Comparison of ENCODE assay signal across 27 cellular contexts in the genomic region with DNA sequence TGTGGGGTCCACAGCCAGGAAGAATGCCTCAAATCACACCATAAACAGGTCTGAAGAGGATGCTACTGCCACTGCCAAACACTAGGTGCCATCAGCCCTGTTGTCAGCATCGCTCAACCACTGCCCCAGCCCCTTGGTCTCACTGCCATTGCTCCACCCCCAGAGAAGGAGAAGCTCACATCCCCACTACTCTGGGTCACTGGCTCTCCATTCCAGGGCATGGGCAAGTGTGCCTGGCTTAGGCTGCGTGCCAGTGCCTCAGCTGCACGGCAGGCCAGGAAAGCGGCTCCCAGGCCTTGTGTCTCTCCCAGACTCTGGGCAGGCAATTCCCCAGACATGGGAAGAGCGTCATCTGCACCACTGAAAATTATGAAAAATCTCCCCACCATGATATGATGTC. TPM values are rescaled to one million over a fixed set of nuclear protein-coding genes. Genes with fewer than 3 reads are reported as not detected.
DNase-seq lines count a peak whose midpoint lies in the region; ATAC-seq, FAIRE-seq and TF ChIP-seq lines count a peak whose summit lies in the region.
"Had no signal": no experiment of that assay in that cellular context is flagged by ENCODE, and none has a peak within 500 bp of the region (broad histone marks: within the 10 kb centered on the region; RNA-seq: fewer than 3 reads in every experiment).

No MANE protein-coding gene starts in this region.

- no peak overlapping the region for H4K5ac ChIP-seq in H1 (ENCODE audit: insufficient read length, low read depth, low read length)

- peaks cover 0 to 4% (median under 1%) of the 10 kb centered on the region in 4 experiments; a peak in 3 of 8 replicates for H3K36me3 ChIP-seq in H1 (ENCODE audit: control insufficient read depth in 2 of 4, insufficient read depth in 4 of 4, low read length in 3 of 4)
- H3K36me3 ChIP-seq: neural progenitor cell, thoracic aorta had no signal

- H3K79me1 ChIP-seq in H1 (ENCODE audit: low read depth, low read length), result no peaks in the 10 kb centered on the region

- no peak overlapping the region for H3K56ac ChIP-seq in H1 (replicated peaks; ENCODE audit: insufficient read length, low read depth, low read length)

- H3K4me3 ChIP-seq in H1 (ENCODE audit: extremely low read depth in 1 of 4, insufficient read depth in 2 of 4, low read depth in 3 of 4, low read length in 4 of 4) (no peak overlapping the region), mononuclear cell (ENCODE audit: low read length) (peak overlapping the region; percentile 64)
- H3K4me3 ChIP-seq: lung, neural progenitor cell, SK-N-MC, thoracic aorta had no signal

- no peak overlapping the region for H3K23ac ChIP-seq in H1 (ENCODE audit: insufficient read length)

- H2BK12ac ChIP-seq in H1 (ENCODE audit: low read depth, low read length), result no peak overlapping the region

- H3K27ac ChIP-seq in H1 (ENCODE audit: low read depth, low read length), result no peak overlapping the region
- H3K27ac ChIP-seq: neural progenitor cell, RWPE1, SK-N-MC, thoracic aorta had no signal

- H2BK5ac ChIP-seq in H1 (ENCODE audit: low read depth, low read length), result no peak overlapping the region

- H2BK20ac ChIP-seq in H1 (ENCODE audit: low read length), result no peak overlapping the region

- CTCF ChIA-PET in H1 (lab: Charles Lee; ENCODE audit: partially characterized antibody), result interaction anchor here (1.0 to 1.1 kb wide), 2 partner anchors 10 to 13 kb away, joined by 3 to 5 read pairs; no protein-coding TSS in a partner anchor

- H2BK15ac ChIP-seq in H1 (ENCODE audit: low read length), result no peak overlapping the region

- no peak for TF ChIP-seq EP300 in H1 (IDR thresholded peaks at IDR 0.05; ENCODE audit: borderline replicate concordance in 1 of 2, low read depth in 2 of 2, low read length in 2 of 2)

- no peak overlapping the region for H2BK120ac ChIP-seq in H1 (replicated peaks; ENCODE audit: low read depth, low read length)

- H2AFZ ChIP-seq in H1 (ENCODE audit: low read length), result no peak overlapping the region
- H2AFZ ChIP-seq: neural progenitor cell had no signal

- no peak overlapping the region for H3K18ac ChIP-seq in H1 (ENCODE audit: extremely low read depth, low read length)

- no peak overlapping the region for H3K14ac ChIP-seq in H1 (ENCODE audit: insufficient read length)

- POLR2A ChIA-PET in H1 (lab: Charles Lee; ENCODE audit: partially characterized antibody), result no interaction called here

- 88% methylated on average over 5 of the region's 5 CpGs; no CpG with 5 or more reads in 1 of the 2 experiments for WGBS in H1 (ENCODE audit: extremely low coverage in 1 of 2, insufficient coverage in 1 of 2, insufficient read length in 1 of 2, insufficient replicate concordance in 2 of 2, low coverage in 1 of 2, low lambda C conversion rate in 2 of 2, missing lambda C conversion rate in 1 of 2), 2 experiments

- no peak for FAIRE-seq in H1 (lab: Jason Lieb, UNC)
- FAIRE-seq in frontal cortex (lab: Jason Lieb, UNC), result no peak
- FAIRE-seq: A204.1, islet of Langerhans had no signal

- no peaks in the 10 kb centered on the region for H3K4me1 ChIP-seq in H1 (replicated peaks in 1 of 4; ENCODE audit: control insufficient read depth in 3 of 4, insufficient read depth in 4 of 4, low read length in 3 of 4)
- peaks cover 90% of the 10 kb centered on the region for H3K4me1 ChIP-seq in mononuclear cell (ENCODE audit: insufficient read depth, low read length)
- H3K4me1 ChIP-seq: neural progenitor cell had no signal

- no peak overlapping the region for H3K4me2 ChIP-seq in H1 (ENCODE audit: insufficient read depth in 1 of 2, low read depth in 2 of 2, low read length in 2 of 2)
- H3K4me2 ChIP-seq: neural progenitor cell had no signal

- intact Hi-C loops in left ventricle myocardium superior (cut with micrococcal nuclease), result no loop called here
- intact Hi-C loops in cardiac septum (cut with DNase I), result no loop called here

- H3K27me3 ChIP-seq in H1 (replicated peaks in 1 of 4; ENCODE audit: control insufficient read depth in 3 of 4, extremely low read depth in 1 of 4, insufficient read depth in 3 of 4, low read length in 3 of 4) (no peaks in the 10 kb centered on the region), mononuclear cell (ENCODE audit: insufficient read depth, low read length) (no peaks in the 10 kb centered on the region)
- H3K27me3 ChIP-seq: neural progenitor cell had no signal

- peak; percentile 36 for DNase-seq in left ventricle myocardium superior
- no peak for DNase-seq in cardiac septum (ENCODE audit: low spot score)
- DNase-seq in H1 (ENCODE audit: low read depth in 1 of 2, low spot score in 2 of 2), result no peak
- DNase-seq in frontal cortex (ENCODE audit: low spot score in 2 of 2), result no peak
- no peak for DNase-seq in effector CD4-positive, alpha-beta T cell
- DNase-seq: activated naive CD8-positive, alpha-beta T cell treated with anti-CD3 and anti-CD28 coated beads for 36 hours; activated T-cell treated with anti-CD3 and anti-CD28 coated beads for 4 hours; AML-193; DMS79; GF-D8; HFFc6; NCI-H146; NCI-H2107; NCI-H446; stimulated activated CD4-positive, alpha-beta T cell treated with anti-CD3 and anti-CD28 coated beads, Interleukin-15, amount 100 ng/mL, for 24 hours; stimulated activated naive CD8-positive, alpha-beta T cell treated with anti-CD3 and anti-CD28 coated beads, Interleukin-15, Interleukin-2, amounts not matched to agents 100 U/mL and 50 U/mL, for 24 hours had no signal

- no peaks in the 10 kb centered on the region for H4K20me1 ChIP-seq in H1 (replicated peaks in 1 of 2; ENCODE audit: control insufficient read depth in 1 of 2, insufficient read depth in 2 of 2, low read length in 2 of 2)

- no peaks in the 10 kb centered on the region for H3K9me3 ChIP-seq in H1 (ENCODE audit: insufficient read depth in 2 of 2, low read depth in 1 of 2, low read length in 1 of 2)
- no peaks in the 10 kb centered on the region for H3K9me3 ChIP-seq in mononuclear cell (ENCODE audit: low read depth, low read length)
- H3K9me3 ChIP-seq: thoracic aorta had no signal

- no peak overlapping the region for H4K91ac ChIP-seq in H1 (replicated peaks; ENCODE audit: insufficient read length, low read length)

- H3K9ac ChIP-seq in H1 (replicated peaks in 1 of 4; ENCODE audit: extremely low read depth in 1 of 4, low read depth in 3 of 4, low read length in 3 of 4), result no peak overlapping the region
- H3K9ac ChIP-seq: neural progenitor cell had no signal

- peaks cover 0 to 2% of the 10 kb centered on the region in 2 experiments; a peak in 1 of 4 replicates for H3K79me2 ChIP-seq in H1 (ENCODE audit: control insufficient read depth in 1 of 2, insufficient read depth in 2 of 2, low read length in 2 of 2)

- TF ChIP-seq CTCF in H1 (IDR thresholded peaks at IDR 0.05; ENCODE audit: control extremely low read depth in 1 of 3, insufficient read depth in 1 of 3, low read depth in 1 of 3, low read length in 3 of 3), result peak; percentile 12 to 21 (median 16); a peak in 2 of 4 replicates

- no peak overlapping the region for H2AK5ac ChIP-seq in H1 (ENCODE audit: low read depth, low read length)

- TF ChIP-seq POLR2A in H1 (IDR thresholded peaks at IDR 0.05; ENCODE audit: control extremely low read depth in 1 of 2, low read depth in 2 of 2, low read length in 2 of 2) (no peak), GM18505 (IDR thresholded peaks at IDR 0.05; ENCODE audit: borderline replicate concordance, extremely low read depth, insufficient read depth, insufficient read length) (no peak)

- no peak overlapping the region for H3K4ac ChIP-seq in H1 (replicated peaks; ENCODE audit: insufficient read length, low read depth, low read length)

- peak; percentile 59 for ATAC-seq in left ventricle myocardium superior
- no peak for ATAC-seq in GM18861 (IDR thresholded peaks at IDR 0.05; ENCODE audit: unreplicated experiment)
- ATAC-seq in GM18505 (IDR thresholded peaks at IDR 0.05; ENCODE audit: unreplicated experiment), result no peak
- ATAC-seq: stimulated activated naive CD8-positive, alpha-beta T cell treated with anti-CD3 and anti-CD28 coated beads, Interleukin-15, Interleukin-2, amounts not matched to agents 100 U/mL and 50 U/mL, for 24 hours had no signal

- H4K8ac ChIP-seq in H1 (ENCODE audit: extremely low read depth, insufficient read depth, low read length), result no peak overlapping the region

- no peak; a peak in 1 of 4 replicates for TF ChIP-seq RAD21 in H1 (IDR thresholded peaks at IDR 0.05 in 1 of 2, conservative IDR thresholded peaks at IDR 0.05 in 1 of 2; ENCODE audit: low read depth in 2 of 2, low read length in 2 of 2)

- H3K23me2 ChIP-seq in H1 (ENCODE audit: low read depth, low read length), result no peaks in the 10 kb centered on the region

RNA-seq across cellular contexts. Expression of gene IGSF6, which starts 1.2 kb away (rescaled TPM):
- 2.4 TPM for total RNA-seq in left ventricle myocardium superior
- total RNA-seq in cardiac septum, result 2.3 TPM
- total RNA-seq in H1 (2021; fragmentation: NEBNext Ultra II Directional; extraction: Animal tissue kit (Norgen Biotek cat#: 25700)), result not detected in 2 replicates
- not detected in 2 replicates for polyA plus RNA-seq in H1 (2011; rRNA removed)
- not detected for polyA plus RNA-seq in H1 (2011; cell fraction: cytosol; rRNA removed)
- not detected for polyA plus RNA-seq in H1 (2011; cell fraction: nucleus; rRNA removed)
- 0.20 to 0.66 TPM (median 0.23 TPM) in 4 replicates for polyA plus RNA-seq in H1 (2012, experiment 1 of 2)
- not detected for polyA plus RNA-seq in H1 (2012, experiment 2 of 2)
- not detected for polyA plus RNA-seq in H1 (2013, experiment 1 of 2)
- polyA plus RNA-seq in H1 (2013, experiment 2 of 2), result not detected
- polyA minus RNA-seq in H1 (2011; rRNA and poly(A)+ RNA removed), result not detected in 2 replicates
- polyA minus RNA-seq in H1 (2011; cell fraction: cytosol; rRNA and poly(A)+ RNA removed), result not detected
- not detected for polyA minus RNA-seq in H1 (2011; cell fraction: nucleus; rRNA and poly(A)+ RNA removed)
- total RNA-seq in mononuclear cell, result 13.9 TPM
- total RNA-seq in frontal cortex, result 2.9 TPM
- total RNA-seq: HFFc6 had no signal

RNA-seq across cellular contexts. Expression of gene OTOA, which starts 10.2 kb away (rescaled TPM):
- total RNA-seq in left ventricle myocardium superior (not detected), cardiac septum (0.11 TPM), mononuclear cell (0.31 TPM), frontal cortex (0.41 TPM)
- total RNA-seq in H1 (2021; fragmentation: NEBNext Ultra II Directional; extraction: Animal tissue kit (Norgen Biotek cat#: 25700)), result 0.32 TPM in 1 of 2 replicates, not detected in the other
- 0.06 and 0.13 TPM in 2 replicates for polyA plus RNA-seq in H1 (2011; rRNA removed)
- polyA plus RNA-seq in H1 (2011; cell fraction: cytosol; rRNA removed), result 0.13 TPM
- 0.51 TPM for polyA plus RNA-seq in H1 (2011; cell fraction: nucleus; rRNA removed)
- polyA plus RNA-seq in H1 (2012, experiment 1 of 2), result 0.13 to 0.22 TPM (median 0.19 TPM) in 3 of 4 replicates, not detected in the other
- polyA plus RNA-seq in H1 (2012, experiment 2 of 2), result 0.05 TPM
- polyA plus RNA-seq in H1 (2013, experiment 1 of 2), result 0.24 TPM
- polyA plus RNA-seq in H1 (2013, experiment 2 of 2), result 0.15 TPM
- 0.25 and 0.29 TPM in 2 replicates for polyA minus RNA-seq in H1 (2011; rRNA and poly(A)+ RNA removed)
- not detected for polyA minus RNA-seq in H1 (2011; cell fraction: cytosol; rRNA and poly(A)+ RNA removed)
- not detected for polyA minus RNA-seq in H1 (2011; cell fraction: nucleus; rRNA and poly(A)+ RNA removed)
- total RNA-seq: dermis microvascular lymphatic vessel endothelial cell, HFFc6 had no signal

RNA-seq across cellular contexts. Expression of gene METTL9, which starts 54.2 kb away (rescaled TPM):
- 53.4 TPM for total RNA-seq in left ventricle myocardium superior
- total RNA-seq in cardiac septum, result 56.1 TPM
- 112 and 117 TPM in 2 replicates for total RNA-seq in H1 (2021; fragmentation: NEBNext Ultra II Directional; extraction: Animal tissue kit (Norgen Biotek cat#: 25700))
- polyA plus RNA-seq in H1 (2011; rRNA removed), result 34.5 and 45.4 TPM in 2 replicates
- 56.7 TPM for polyA plus RNA-seq in H1 (2011; cell fraction: cytosol; rRNA removed)
- polyA plus RNA-seq in H1 (2011; cell fraction: nucleus; rRNA removed), result 29.1 TPM
- polyA plus RNA-seq in H1 (2012, experiment 1 of 2), result 64.0 to 93.3 TPM (median 70.0 TPM) in 4 replicates
- polyA plus RNA-seq in H1 (2012, experiment 2 of 2), result 37.2 TPM
- 88.0 TPM for polyA plus RNA-seq in H1 (2013, experiment 1 of 2)
- polyA plus RNA-seq in H1 (2013, experiment 2 of 2), result 96.1 TPM
- polyA minus RNA-seq in H1 (2011; rRNA and poly(A)+ RNA removed), result 29.4 and 60.6 TPM in 2 replicates
- 23.3 TPM for polyA minus RNA-seq in H1 (2011; cell fraction: cytosol; rRNA and poly(A)+ RNA removed)
- polyA minus RNA-seq in H1 (2011; cell fraction: nucleus; rRNA and poly(A)+ RNA removed), result 52.8 TPM
- total RNA-seq in mononuclear cell, result 312 TPM
- 252 TPM for total RNA-seq in frontal cortex
